ENCODE assay signal across 12 cellular contexts in genomic region chr18:12321331-12321730, GRCh38. TPM values are rescaled to one million over a fixed set of nuclear protein-coding genes. Genes with fewer than 3 reads are reported as not detected.
DNase-seq lines count a peak whose midpoint lies in the region; ATAC-seq and TF ChIP-seq lines count a peak whose summit lies in the region.
"Had no signal": no experiment of that assay in that cellular context is flagged by ENCODE, and none has a peak within 500 bp of the region (broad histone marks: within the 10 kb centered on the region; RNA-seq: fewer than 3 reads in every experiment).

No MANE protein-coding gene starts in this region.

- H3K9me2 ChIP-seq in MM.1S (replicated peaks; ENCODE audit: insufficient read depth, low read length) = no peaks in the 10 kb centered on the region

- H3K36me3 ChIP-seq in MM.1S (replicated peaks; ENCODE audit: insufficient read depth, low read length) = no peaks in the 10 kb centered on the region

- H3K4me1 ChIP-seq in foreskin keratinocyte (peaks cover 4% of the 10 kb centered on the region), MM.1S (ENCODE audit: low read length) (no peaks in the 10 kb centered on the region)

- TF ChIP-seq CTCF in foreskin keratinocyte (conservative IDR thresholded peaks at IDR 0.05) = no peak
- TF ChIP-seq CTCF in MM.1S (IDR thresholded peaks at IDR 0.05; ENCODE audit: low read length) = no peak

- peak; percentile 80 for ATAC-seq in GM18505 (IDR thresholded peaks at IDR 0.05; ENCODE audit: unreplicated experiment)
- ATAC-seq in GM21528 (IDR thresholded peaks at IDR 0.05; ENCODE audit: low FRiP score, unreplicated experiment) = peak; percentile 65
- peak; percentile 64 for ATAC-seq in HG03342 (IDR thresholded peaks at IDR 0.05; ENCODE audit: unreplicated experiment)
- ATAC-seq in foreskin keratinocyte = peak; percentile 32

- DNase-seq in foreskin keratinocyte (no peak), MM.1S (no peak), NCI-H2107 (lab: John Stamatoyannopoulos, UW) (no peak), epidermal melanocyte (ENCODE audit: insufficient read length, low spot score) (no peak)
- DNase-seq in stimulated activated CD4-positive, alpha-beta T cell treated with anti-CD3 and anti-CD28 coated beads, Interleukin-4, amount 100 ng/mL, for 24 hours = no peak
- DNase-seq: activated CD8-positive, alpha-beta memory T cell treated with anti-CD3 and anti-CD28 coated beads, Interleukin-2, amount 50 U/mL, for 48 hours; CD4-positive, alpha-beta memory T cell; NCI-H526 treated with DMSO at 0.1 percent for 48 hours had no signal

- no peaks in the 10 kb centered on the region for H3F3A ChIP-seq in MM.1S (ENCODE audit: insufficient read depth, low read length)

- no peaks in the 10 kb centered on the region for H4K20me1 ChIP-seq in MM.1S (ENCODE audit: insufficient read depth, low read length)

- H3K27me3 ChIP-seq in foreskin keratinocyte (no peaks in the 10 kb centered on the region), MM.1S (replicated peaks; ENCODE audit: insufficient read depth, low read length) (no peaks in the 10 kb centered on the region)

- no peak for TF ChIP-seq POLR2A in GM18505 (IDR thresholded peaks at IDR 0.05; ENCODE audit: borderline replicate concordance, extremely low read depth, insufficient read depth, insufficient read length)

- no peaks in the 10 kb centered on the region for H3K79me2 ChIP-seq in MM.1S (ENCODE audit: low read length)

- H3K4me2 ChIP-seq in MM.1S (ENCODE audit: low read depth, low read length) = no peak overlapping the region

- H3K9ac ChIP-seq in MM.1S (ENCODE audit: low read length) = no peak overlapping the region

- H3K4me3 ChIP-seq in MM.1S (ENCODE audit: low read length) = no peak overlapping the region
- H3K4me3 ChIP-seq: thoracic aorta had no signal

- H3K27ac ChIP-seq in foreskin keratinocyte (no peak overlapping the region), MM.1S (ENCODE audit: low read length) (no peak overlapping the region)
- H3K27ac ChIP-seq: thoracic aorta had no signal

- no peaks in the 10 kb centered on the region for H3K9me3 ChIP-seq in MM.1S (replicated peaks; ENCODE audit: insufficient read depth, low read length)
- H3K9me3 ChIP-seq: thoracic aorta had no signal

- no peak overlapping the region for H2AFZ ChIP-seq in MM.1S (ENCODE audit: low read length)

RNA-seq across cellular contexts. Expression of gene TUBB6, which starts 13.3 kb away (rescaled TPM):
- 772 and 774 TPM in 2 replicates for total RNA-seq in foreskin keratinocyte
- polyA plus RNA-seq in foreskin keratinocyte = 680 and 693 TPM in 2 replicates

RNA-seq across cellular contexts. Expression of gene AFG3L2, which starts 55.7 kb away (rescaled TPM):
- total RNA-seq in foreskin keratinocyte = 48.1 and 57.0 TPM in 2 replicates
- polyA plus RNA-seq in foreskin keratinocyte = 27.0 and 33.1 TPM in 2 replicates
